In genomic region chr5:143871672-143872071, GRCh38 we compare ENCODE assay signal across 19 cellular contexts. TPM values are rescaled to one million over a fixed set of nuclear protein-coding genes. Genes with fewer than 3 reads are reported as not detected.
DNase-seq lines count a peak whose midpoint lies in the region; ATAC-seq, FAIRE-seq and TF ChIP-seq lines count a peak whose summit lies in the region.
"Had no signal": no experiment of that assay in that cellular context is flagged by ENCODE, and none has a peak within 500 bp of the region (broad histone marks: within the 10 kb centered on the region; RNA-seq: fewer than 3 reads in every experiment).

No MANE protein-coding gene starts in this region.

- no peak for TF ChIP-seq POLR2A in H1 (IDR thresholded peaks at IDR 0.05; ENCODE audit: control extremely low read depth in 1 of 2, low read depth in 2 of 2, low read length in 2 of 2)

- H3K79me1 ChIP-seq in H1 (ENCODE audit: low read depth, low read length) = no peaks in the 10 kb centered on the region

- no peak overlapping the region; the same call in 1 of the 2 replicates for H3K18ac ChIP-seq in H1 (ENCODE audit: extremely low read depth, low read length)

- H4K5ac ChIP-seq in H1 (ENCODE audit: insufficient read length, low read depth, low read length) = peak overlapping the region; percentile 77

- H3K4ac ChIP-seq in H1 (replicated peaks; ENCODE audit: insufficient read length, low read depth, low read length) = no peak overlapping the region

- no peak for TF ChIP-seq EP300 in H1 (IDR thresholded peaks at IDR 0.05; ENCODE audit: borderline replicate concordance in 1 of 2, low read depth in 2 of 2, low read length in 2 of 2)

- peak; percentile 18 for DNase-seq in NT2/D1 (ENCODE audit: low read depth, low spot score)
- DNase-seq in H1 (ENCODE audit: low read depth in 1 of 2, low spot score in 2 of 2) = no peak
- DNase-seq in iPS-NIHi11 (ENCODE audit: low spot score) = peak; percentile 23
- DNase-seq in stimulated activated naive B cell treated with anti-CD40 and anti-IgM and Interleukin-4, amounts not matched to agents 10 μg/mL and 1 μg/mL and 100 μg/mL, for 72 hours = no peak
- DNase-seq in NCI-H1694 (lab: John Stamatoyannopoulos, UW) = no peak
- DNase-seq in MV-4-11 (lab: John Stamatoyannopoulos, UW) = no peak
- DNase-seq: CD8-positive, alpha-beta T cell; DND-41; GF-D8; GOT3; NCI-H1105; NCI-H187; NCI-H446; RPMI8226; SJCRH30 had no signal

- no peaks in the 10 kb centered on the region for H3K9me3 ChIP-seq in NT2/D1 (ENCODE audit: insufficient read depth, low read length)
- no peaks in the 10 kb centered on the region for H3K9me3 ChIP-seq in H1 (ENCODE audit: insufficient read depth in 2 of 2, low read depth in 1 of 2, low read length in 1 of 2)
- H3K9me3 ChIP-seq: SJCRH30 had no signal

- no peak overlapping the region for H3K14ac ChIP-seq in H1 (ENCODE audit: insufficient read length)

- H3K4me3 Mint-ChIP-seq in stimulated activated naive B cell treated with anti-CD40 and anti-IgM and Interleukin-4, amounts not matched to agents 10 μg/mL and 1 μg/mL and 100 μg/mL, for 72 hours = no peak overlapping the region
- H3K4me3 Mint-ChIP-seq: CD8-positive, alpha-beta T cell had no signal

- H2AK5ac ChIP-seq in H1 (ENCODE audit: low read depth, low read length) = no peak overlapping the region

- no peak overlapping the region for H3K27ac Mint-ChIP-seq in stimulated activated naive B cell treated with anti-CD40 and anti-IgM and Interleukin-4, amounts not matched to agents 10 μg/mL and 1 μg/mL and 100 μg/mL, for 72 hours
- H3K27ac Mint-ChIP-seq: CD8-positive, alpha-beta T cell had no signal

- no peak overlapping the region for H2BK15ac ChIP-seq in H1 (ENCODE audit: low read length)

- no peaks in the 10 kb centered on the region for H3K9me3 Mint-ChIP-seq in stimulated activated naive B cell treated with anti-CD40 and anti-IgM and Interleukin-4, amounts not matched to agents 10 μg/mL and 1 μg/mL and 100 μg/mL, for 72 hours
- H3K9me3 Mint-ChIP-seq: CD8-positive, alpha-beta T cell had no signal

- TF ChIP-seq CTCF in H1 (IDR thresholded peaks at IDR 0.05; ENCODE audit: control extremely low read depth in 1 of 3, insufficient read depth in 1 of 3, low read depth in 1 of 3, low read length in 3 of 3) = no peak

- H3K4me3 ChIP-seq in NT2/D1 (ENCODE audit: insufficient read length, low read depth) (no peak overlapping the region), H1 (ENCODE audit: extremely low read depth in 1 of 4, insufficient read depth in 2 of 4, low read depth in 3 of 4, low read length in 4 of 4) (peak overlapping the region in 1 of 4 experiments; percentile 5; a peak in 1 of 8 replicates)
- H3K4me3 ChIP-seq: SJCRH30 had no signal

- CTCF ChIA-PET in H1 (lab: Charles Lee; ENCODE audit: partially characterized antibody) = no interaction called here

- no peak for TF ChIP-seq RAD21 in H1 (IDR thresholded peaks at IDR 0.05 in 1 of 2, conservative IDR thresholded peaks at IDR 0.05 in 1 of 2; ENCODE audit: low read depth in 2 of 2, low read length in 2 of 2)

- POLR2A ChIA-PET in H1 (lab: Charles Lee; ENCODE audit: partially characterized antibody) = no interaction called here

- no peak for ATAC-seq in HG02610 (IDR thresholded peaks at IDR 0.05; ENCODE audit: unreplicated experiment)
- ATAC-seq in stimulated activated naive B cell treated with anti-CD40 and anti-IgM and Interleukin-4, amounts not matched to agents 10 μg/mL and 1 μg/mL and 100 μg/mL, for 72 hours (replicated peaks) = no peak
- ATAC-seq: CD8-positive, alpha-beta T cell had no signal

- H3K4me1 Mint-ChIP-seq in stimulated activated naive B cell treated with anti-CD40 and anti-IgM and Interleukin-4, amounts not matched to agents 10 μg/mL and 1 μg/mL and 100 μg/mL, for 72 hours = no peaks in the 10 kb centered on the region

- no peaks in the 10 kb centered on the region for H3K36me3 ChIP-seq in NT2/D1 (ENCODE audit: insufficient read depth, insufficient read length, low read length)
- H3K36me3 ChIP-seq in H1 (ENCODE audit: control insufficient read depth in 2 of 4, insufficient read depth in 4 of 4, low read length in 3 of 4) = no peaks in the 10 kb centered on the region
- H3K36me3 ChIP-seq: SJCRH30 had no signal

- H3K23me2 ChIP-seq in H1 (ENCODE audit: low read depth, low read length) = no peaks in the 10 kb centered on the region

- peak overlapping the region; percentile 98; the same call in 1 of the 2 replicates for H2AFZ ChIP-seq in H1 (ENCODE audit: low read length)

- no peak overlapping the region for H3K9ac ChIP-seq in NT2/D1 (ENCODE audit: insufficient read length, low read depth)
- H3K9ac ChIP-seq in H1 (replicated peaks in 1 of 4; ENCODE audit: extremely low read depth in 1 of 4, low read depth in 3 of 4, low read length in 3 of 4) = no peak overlapping the region

- no peak for FAIRE-seq in H1 (lab: Jason Lieb, UNC)
- FAIRE-seq: D721Med had no signal

- no peaks in the 10 kb centered on the region for H3K27me3 Mint-ChIP-seq in stimulated activated naive B cell treated with anti-CD40 and anti-IgM and Interleukin-4, amounts not matched to agents 10 μg/mL and 1 μg/mL and 100 μg/mL, for 72 hours

- H2BK12ac ChIP-seq in H1 (ENCODE audit: low read depth, low read length) = no peak overlapping the region

- H2BK120ac ChIP-seq in H1 (replicated peaks; ENCODE audit: low read depth, low read length) = peak overlapping the region; percentile 35

- no peaks in the 10 kb centered on the region for H3K27me3 ChIP-seq in NT2/D1 (ENCODE audit: insufficient read depth, insufficient read length)
- H3K27me3 ChIP-seq in H1 (replicated peaks in 1 of 4; ENCODE audit: control insufficient read depth in 3 of 4, extremely low read depth in 1 of 4, insufficient read depth in 3 of 4, low read length in 3 of 4) = no peaks in the 10 kb centered on the region
- H3K27me3 ChIP-seq: SJCRH30 had no signal

- peak overlapping the region; percentile 4 for H4K91ac ChIP-seq in H1 (replicated peaks; ENCODE audit: insufficient read length, low read length)

- no peaks in the 10 kb centered on the region for H3K4me1 ChIP-seq in NT2/D1 (ENCODE audit: insufficient read depth, insufficient read length)
- H3K4me1 ChIP-seq in H1 (replicated peaks in 1 of 4; ENCODE audit: control insufficient read depth in 3 of 4, insufficient read depth in 4 of 4, low read length in 3 of 4) = peaks cover 0 to 17% (median 4%) of the 10 kb centered on the region in 4 experiments; a peak in 3 of 7 replicates

- no peak overlapping the region for H3K23ac ChIP-seq in H1 (ENCODE audit: insufficient read length)

- no peaks in the 10 kb centered on the region for H3K36me3 Mint-ChIP-seq in stimulated activated naive B cell treated with anti-CD40 and anti-IgM and Interleukin-4, amounts not matched to agents 10 μg/mL and 1 μg/mL and 100 μg/mL, for 72 hours
- H3K36me3 Mint-ChIP-seq: CD8-positive, alpha-beta T cell had no signal

- H4K8ac ChIP-seq in H1 (ENCODE audit: extremely low read depth, insufficient read depth, low read length) = no peak overlapping the region

- no peaks in the 10 kb centered on the region for H4K20me1 ChIP-seq in H1 (replicated peaks in 1 of 2; ENCODE audit: control insufficient read depth in 1 of 2, insufficient read depth in 2 of 2, low read length in 2 of 2)

- H2BK20ac ChIP-seq in H1 (ENCODE audit: low read length) = no peak overlapping the region

- H2BK5ac ChIP-seq in H1 (ENCODE audit: low read depth, low read length) = no peak overlapping the region

- no peak overlapping the region for H3K56ac ChIP-seq in H1 (replicated peaks; ENCODE audit: insufficient read length, low read depth, low read length)

- peak overlapping the region; percentile 28 to 44; a peak in 1 of 4 replicates for H3K4me2 ChIP-seq in H1 (ENCODE audit: insufficient read depth in 1 of 2, low read depth in 2 of 2, low read length in 2 of 2)

- H3K79me2 ChIP-seq in H1 (ENCODE audit: control insufficient read depth in 1 of 2, insufficient read depth in 2 of 2, low read length in 2 of 2) = no peaks in the 10 kb centered on the region

- H3K27ac ChIP-seq in H1 (ENCODE audit: low read depth, low read length) = no peak overlapping the region
- H3K27ac ChIP-seq: SJCRH30 had no signal

- WGBS in H1 (ENCODE audit: extremely low coverage in 1 of 2, insufficient coverage in 1 of 2, insufficient read length in 1 of 2, insufficient replicate concordance in 2 of 2, low coverage in 1 of 2, low lambda C conversion rate in 2 of 2, missing lambda C conversion rate in 1 of 2), 2 experiments = 73% methylated on average over 2 of the region's 2 CpGs; no CpG with 5 or more reads in 1 of the 2 experiments

TF ChIP-seq in H1, 55 proteins besides CTCF, POLR2A, EP300 and RAD21:
- TF ChIP-seq TEAD4 (IDR thresholded peaks at IDR 0.05; ENCODE audit: low read depth, low read length) (no peak), SP1 (IDR thresholded peaks at IDR 0.05; ENCODE audit: low read depth, low read length) (peak; percentile 55; the same call in 1 of the 2 replicates), BRCA1 (IDR thresholded peaks at IDR 0.05; ENCODE audit: low read depth, low read length) (no peak)
TF ChIP-seq in H1: peak in this region for 1.

RNA-seq across cellular contexts. Expression of gene HMHB1, which starts 59.7 kb away (rescaled TPM):
- not detected in 2 replicates for total RNA-seq in H1 (2021; fragmentation: NEBNext Ultra II Directional; extraction: Animal tissue kit (Norgen Biotek cat#: 25700))
- polyA plus RNA-seq in H1 (2011; rRNA removed) = not detected in 2 replicates
- polyA plus RNA-seq in H1 (2011; cell fraction: cytosol; rRNA removed) = not detected
- polyA plus RNA-seq in H1 (2011; cell fraction: nucleus; rRNA removed) = not detected
- not detected in 4 replicates for polyA plus RNA-seq in H1 (2012, experiment 1 of 2)
- not detected for polyA plus RNA-seq in H1 (2012, experiment 2 of 2)
- polyA plus RNA-seq in H1 (2013, experiment 1 of 2) = not detected
- polyA plus RNA-seq in H1 (2013, experiment 2 of 2) = not detected
- not detected in 2 replicates for polyA minus RNA-seq in H1 (2011; rRNA and poly(A)+ RNA removed)
- polyA minus RNA-seq in H1 (2011; cell fraction: cytosol; rRNA and poly(A)+ RNA removed) = not detected
- not detected for polyA minus RNA-seq in H1 (2011; cell fraction: nucleus; rRNA and poly(A)+ RNA removed)
- total RNA-seq: CD8-positive, alpha-beta T cell; SJCRH30 had no signal
- polyA plus RNA-seq: AG04450, BJ had no signal

Comparison
In these comparisons a context has a peak if more than half of its experiments do, and no peak if none do; other contexts are left out.
1. DNase-seq: peak in NT2/D1 (single experiment) and iPS-NIHi11 (single experiment); none in H1 (0 of 2), stimulated activated naive B cell treated with anti-CD40 and anti-IgM and Interleukin-4, amounts not matched to agents 10 μg/mL and 1 μg/mL and 100 μg/mL, for 72 hours (single experiment), NCI-H1694 (single experiment) and MV-4-11 (single experiment).